20 cellular contexts compared by ENCODE assay signal in the genomic region with DNA sequence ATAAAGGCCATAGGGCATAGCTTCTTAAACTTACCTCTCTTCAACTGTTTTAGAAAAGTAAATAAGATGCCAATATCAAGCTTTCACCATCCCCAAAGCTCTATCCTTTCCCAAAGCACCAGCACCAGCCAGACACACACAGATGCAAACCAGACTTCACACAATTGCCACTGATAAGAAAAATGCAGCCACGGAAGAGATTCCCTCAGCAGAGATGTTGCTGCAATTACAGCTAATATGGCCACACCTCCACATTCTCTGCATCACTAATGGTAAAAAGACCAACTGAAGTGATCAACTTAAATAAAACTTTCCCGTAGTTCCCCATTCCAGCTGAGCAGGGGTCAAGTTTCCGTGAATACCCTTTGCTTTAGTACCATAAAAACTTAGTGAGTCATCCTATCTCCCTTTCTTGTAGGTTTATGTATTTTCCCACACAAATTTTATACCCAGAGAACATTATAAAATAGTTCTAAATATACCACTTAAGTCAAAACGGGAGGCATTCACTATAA.
DNase-seq lines count a peak whose midpoint lies in the region; ATAC-seq, FAIRE-seq and TF ChIP-seq lines count a peak whose summit lies in the region.
"Had no signal": no experiment of that assay in that cellular context is flagged by ENCODE, and none has a peak within 500 bp of the region (broad histone marks: within the 10 kb centered on the region; RNA-seq: fewer than 3 reads in every experiment).

No MANE protein-coding gene starts in this region.

- DNase-seq in BE2C (peak; percentile 35), LoVo (ENCODE audit: low spot score) (peak; percentile 17), H1 (ENCODE audit: low read depth in 1 of 2, low spot score in 2 of 2) (no peak), osteoblast (ENCODE audit: insufficient read length, low spot score, missing footprints) (peak; percentile 32), GM13976 (ENCODE audit: low spot score) (no peak), NCI-H187 treated with DMSO at 0.1 percent for 48 hours (lab: John Stamatoyannopoulos, UW) (no peak)
- no peak for DNase-seq in activated CD4-positive, CD25-positive, alpha-beta regulatory T cell (lab: John Stamatoyannopoulos, UW)
- DNase-seq: DND-41, NCI-H1105 treated with DMSO at 0.1 percent for 48 hours, NCI-H1694, NCI-H2107, NCI-H510A, NCI-H774, OCI-M1, SHP77 treated with DMSO at 0.1 percent for 48 hours had no signal

- TF ChIP-seq EP300 in H1 (IDR thresholded peaks at IDR 0.05; ENCODE audit: borderline replicate concordance in 1 of 2, low read depth in 2 of 2, low read length in 2 of 2) = no peak

- ATAC-seq in HG03432 (IDR thresholded peaks at IDR 0.05; ENCODE audit: unreplicated experiment) = no peak
- ATAC-seq: SK-N-SH treated with all-trans-retinoic acid at 6 μM for 48 hours had no signal

- H3K4me3 ChIP-seq in BE2C (ENCODE audit: low read depth, low read length) = no peak overlapping the region
- no peak overlapping the region for H3K4me3 ChIP-seq in H1 (ENCODE audit: extremely low read depth in 1 of 4, insufficient read depth in 2 of 4, low read depth in 3 of 4, low read length in 4 of 4)
- H3K4me3 ChIP-seq in osteoblast (ENCODE audit: insufficient read depth, low read length) = no peak overlapping the region
- H3K4me3 ChIP-seq: HAP-1 had no signal

- in situ Hi-C loops in GM13976 (cut with MboI; ENCODE audit: low sequenced_read_pairs, unreplicated experiment) = no loop called here

- H4K5ac ChIP-seq in H1 (ENCODE audit: insufficient read length, low read depth, low read length) = no peak overlapping the region

- H3K18ac ChIP-seq in H1 (ENCODE audit: extremely low read depth, low read length) = no peak overlapping the region

- no peak overlapping the region for H2BK20ac ChIP-seq in H1 (ENCODE audit: low read length)

- 82% methylated on average over 4 of the region's 4 CpGs; no CpG with 5 or more reads in 1 of the 2 experiments for WGBS in H1 (ENCODE audit: extremely low coverage in 1 of 2, insufficient coverage in 1 of 2, insufficient read length in 1 of 2, insufficient replicate concordance in 2 of 2, low coverage in 1 of 2, low lambda C conversion rate in 2 of 2, missing lambda C conversion rate in 1 of 2), 2 experiments

- POLR2A ChIA-PET in H1 (lab: Charles Lee; ENCODE audit: partially characterized antibody) = no interaction called here

- H3K9me3 ChIP-seq in BE2C = no peaks in the 10 kb centered on the region; the same call in 1 of the 2 replicates
- H3K9me3 ChIP-seq in H1 (ENCODE audit: insufficient read depth in 2 of 2, low read depth in 1 of 2, low read length in 1 of 2) = no peaks in the 10 kb centered on the region
- H3K9me3 ChIP-seq in osteoblast (ENCODE audit: low read depth, low read length) = no peaks in the 10 kb centered on the region
- H3K9me3 ChIP-seq: HAP-1 had no signal

- no peak for FAIRE-seq in H1 (lab: Jason Lieb, UNC)
- FAIRE-seq: G401.6 had no signal

- H4K8ac ChIP-seq in H1 (ENCODE audit: extremely low read depth, insufficient read depth, low read length) = no peak overlapping the region

- no peak overlapping the region for H3K56ac ChIP-seq in H1 (replicated peaks; ENCODE audit: insufficient read length, low read depth, low read length)

- no peak overlapping the region for H2AK5ac ChIP-seq in H1 (ENCODE audit: low read depth, low read length)

- no peaks in the 10 kb centered on the region for H3K27me3 ChIP-seq in BE2C
- H3K27me3 ChIP-seq in H1 (replicated peaks in 1 of 4; ENCODE audit: control insufficient read depth in 3 of 4, extremely low read depth in 1 of 4, insufficient read depth in 3 of 4, low read length in 3 of 4) = no peaks in the 10 kb centered on the region
- H3K27me3 ChIP-seq in osteoblast (ENCODE audit: insufficient read depth, low read length) = no peaks in the 10 kb centered on the region

- no peak overlapping the region for H3K23ac ChIP-seq in H1 (ENCODE audit: insufficient read length)

- H3K79me1 ChIP-seq in H1 (ENCODE audit: low read depth, low read length) = no peaks in the 10 kb centered on the region

- H2BK5ac ChIP-seq in H1 (ENCODE audit: low read depth, low read length) = no peak overlapping the region

- H3K79me2 ChIP-seq in H1 (ENCODE audit: control insufficient read depth in 1 of 2, insufficient read depth in 2 of 2, low read length in 2 of 2) = no peaks in the 10 kb centered on the region
- H3K79me2 ChIP-seq in osteoblast (ENCODE audit: insufficient read depth, low read length) = no peaks in the 10 kb centered on the region

- no peaks in the 10 kb centered on the region for H4K20me1 ChIP-seq in H1 (replicated peaks in 1 of 2; ENCODE audit: control insufficient read depth in 1 of 2, insufficient read depth in 2 of 2, low read length in 2 of 2)
- no peaks in the 10 kb centered on the region for H4K20me1 ChIP-seq in osteoblast (ENCODE audit: insufficient read depth, low read length)

- H2BK15ac ChIP-seq in H1 (ENCODE audit: low read length) = no peak overlapping the region

- H3K27ac ChIP-seq in H1 (ENCODE audit: low read depth, low read length) = no peak overlapping the region
- no peak overlapping the region for H3K27ac ChIP-seq in osteoblast (ENCODE audit: low read depth, low read length)
- H3K27ac ChIP-seq: C4-2B had no signal

- H3K9ac ChIP-seq in H1 (replicated peaks in 1 of 4; ENCODE audit: extremely low read depth in 1 of 4, low read depth in 3 of 4, low read length in 3 of 4) = no peak overlapping the region

- peaks cover 12% of the 10 kb centered on the region; the same call in 1 of the 2 replicates for H3K4me1 ChIP-seq in BE2C
- peaks cover 0 to 10% (median 1%) of the 10 kb centered on the region in 4 experiments; a peak in 4 of 7 replicates for H3K4me1 ChIP-seq in H1 (replicated peaks in 1 of 4; ENCODE audit: control insufficient read depth in 3 of 4, insufficient read depth in 4 of 4, low read length in 3 of 4)
- peaks cover 6% of the 10 kb centered on the region for H3K4me1 ChIP-seq in osteoblast (ENCODE audit: insufficient read depth, low read length)
- H3K4me1 ChIP-seq: HAP-1 had no signal

- H3K36me3 ChIP-seq in BE2C = no peaks in the 10 kb centered on the region
- H3K36me3 ChIP-seq in H1 (ENCODE audit: control insufficient read depth in 2 of 4, insufficient read depth in 4 of 4, low read length in 3 of 4) = no peaks in the 10 kb centered on the region
- H3K36me3 ChIP-seq in osteoblast (ENCODE audit: insufficient read depth, low read length) = no peaks in the 10 kb centered on the region
- H3K36me3 ChIP-seq: HAP-1 had no signal

- H3K23me2 ChIP-seq in H1 (ENCODE audit: low read depth, low read length) = no peaks in the 10 kb centered on the region

- TF ChIP-seq CTCF in BE2C (IDR thresholded peaks at IDR 0.05; ENCODE audit: low read depth, low read length) (no peak), H1 (IDR thresholded peaks at IDR 0.05; ENCODE audit: control extremely low read depth in 1 of 3, insufficient read depth in 1 of 3, low read depth in 1 of 3, low read length in 3 of 3) (no peak), osteoblast (IDR thresholded peaks at IDR 0.05; ENCODE audit: extremely low read depth, low read depth, low read length) (no peak), GM13976 (IDR thresholded peaks at IDR 0.05; ENCODE audit: borderline replicate concordance, control extremely low read depth, extremely low read depth, insufficient read depth, missing control alignments) (no peak)

- H3K4me2 ChIP-seq in H1 (ENCODE audit: insufficient read depth in 1 of 2, low read depth in 2 of 2, low read length in 2 of 2) (no peak overlapping the region), osteoblast (ENCODE audit: insufficient read depth, low read length) (no peak overlapping the region)

- 0 out of 2 replicates have a peak overlapping the region, but pooled peaks have one; percentile 54 for H2AFZ ChIP-seq in H1 (ENCODE audit: low read length)
- H2AFZ ChIP-seq in osteoblast (ENCODE audit: low read length) = no peak overlapping the region

- H4K91ac ChIP-seq in H1 (replicated peaks; ENCODE audit: insufficient read length, low read length) = no peak overlapping the region

- H3K14ac ChIP-seq in H1 (ENCODE audit: insufficient read length) = no peak overlapping the region

- TF ChIP-seq POLR2A in H1 (IDR thresholded peaks at IDR 0.05; ENCODE audit: control extremely low read depth in 1 of 2, low read depth in 2 of 2, low read length in 2 of 2) = no peak

- TF ChIP-seq RAD21 in H1 (IDR thresholded peaks at IDR 0.05 in 1 of 2, conservative IDR thresholded peaks at IDR 0.05 in 1 of 2; ENCODE audit: low read depth in 2 of 2, low read length in 2 of 2) = no peak

- no peak overlapping the region for H3K4ac ChIP-seq in H1 (replicated peaks; ENCODE audit: insufficient read length, low read depth, low read length)

- CTCF ChIA-PET in H1 (lab: Charles Lee; ENCODE audit: partially characterized antibody) = interaction anchor here (0.7 to 2.2 kb wide), 4 partner anchors 9 to 101 kb away, joined by 3 to 5 read pairs (median 4); no protein-coding TSS in a partner anchor

- no peak overlapping the region for H2BK120ac ChIP-seq in H1 (replicated peaks; ENCODE audit: low read depth, low read length)

- no peak overlapping the region for H2BK12ac ChIP-seq in H1 (ENCODE audit: low read depth, low read length)

Comparison
In these comparisons a context has a peak if more than half of its experiments do, and no peak if none do; other contexts are left out.
1. DNase-seq: peak in BE2C (single experiment), LoVo (single experiment) and osteoblast (single experiment); none in H1 (0 of 2), activated CD4-positive, CD25-positive, alpha-beta regulatory T cell (0 of 4), GM13976 (single experiment) and NCI-H187 treated with DMSO at 0.1 percent for 48 hours (single experiment).